In genomic region chr5:23571059-23571458, GRCh38 we compare ENCODE assay signal across 27 cellular contexts.
"Had no signal": no experiment of that assay in that cellular context is flagged by ENCODE, and none has a peak within 500 bp of the region (broad histone marks: within the 10 kb centered on the region; RNA-seq: fewer than 3 reads in every experiment).

No MANE protein-coding gene starts in this region.

- H3K9me3 Mint-ChIP-seq: stimulated activated memory B cell treated with anti-CD40 and anti-IgM and Interleukin-4, amounts not matched to agents 10 μg/mL and 1 μg/mL and 100 μg/mL, for 72 hours; type B pancreatic cell had no signal

- H3K4me3 ChIP-seq: stomach, suprapubic skin, testis, thoracic aorta, thyroid gland, tibial artery, tibial nerve, transverse colon, upper lobe of left lung, upper lobe of right lung, uterus, vagina had no signal

- ATAC-seq: stimulated activated effector memory CD8-positive, alpha-beta T cell treated with anti-CD3 and anti-CD28 coated beads, Interleukin-12 subunit alpha, Interleukin-12 subunit beta, amount 100 ng/mL, for 72 hours; stimulated activated memory B cell treated with anti-CD40 and anti-IgM and Interleukin-4, amounts not matched to agents 10 μg/mL and 1 μg/mL and 100 μg/mL, for 72 hours; stimulated activated naive B cell treated with anti-CD40 and anti-IgM and Interleukin-4, amounts not matched to agents 10 μg/mL and 1 μg/mL and 100 μg/mL, for 72 hours; stimulated activated naive CD8-positive, alpha-beta T cell treated with anti-CD3 and anti-CD28 coated beads, Interleukin-15, Interleukin-2, amounts not matched to agents 100 U/mL and 50 U/mL, for 24 hours; upper lobe of right lung had no signal

- H3K27ac Mint-ChIP-seq: stimulated activated effector memory CD8-positive, alpha-beta T cell treated with anti-CD3 and anti-CD28 coated beads, Interleukin-12 subunit alpha, Interleukin-12 subunit beta, amount 100 ng/mL, for 72 hours; stimulated activated memory B cell treated with anti-CD40 and anti-IgM and Interleukin-4, amounts not matched to agents 10 μg/mL and 1 μg/mL and 100 μg/mL, for 72 hours; stimulated activated naive B cell treated with anti-CD40 and anti-IgM and Interleukin-4, amounts not matched to agents 10 μg/mL and 1 μg/mL and 100 μg/mL, for 72 hours; stimulated activated naive CD8-positive, alpha-beta T cell treated with anti-CD3 and anti-CD28 coated beads, Interleukin-15, Interleukin-2, amounts not matched to agents 100 ng/mL and 50 ng/mL, for 24 hours; type B pancreatic cell had no signal

- H3K27me3 ChIP-seq: stomach, suprapubic skin, testis, thyroid gland, tibial artery, tibial nerve, transverse colon, upper lobe of left lung, upper lobe of right lung, uterus, vagina had no signal

- H3K36me3 ChIP-seq: stomach, suprapubic skin, thoracic aorta, thyroid gland, tibial artery, tibial nerve, transverse colon, upper lobe of left lung, upper lobe of right lung, uterus, vagina had no signal

- H3K9me3 ChIP-seq: suprapubic skin, testis, thoracic aorta, thyroid gland, tibial artery, transverse colon, upper lobe of left lung, upper lobe of right lung, uterus, vagina had no signal

- H3K36me3 Mint-ChIP-seq: stimulated activated effector memory CD8-positive, alpha-beta T cell treated with anti-CD3 and anti-CD28 coated beads, Interleukin-12 subunit alpha, Interleukin-12 subunit beta, amount 100 ng/mL, for 72 hours; stimulated activated memory B cell treated with anti-CD40 and anti-IgM and Interleukin-4, amounts not matched to agents 10 μg/mL and 1 μg/mL and 100 μg/mL, for 72 hours; stimulated activated naive B cell treated with anti-CD40 and anti-IgM and Interleukin-4, amounts not matched to agents 10 μg/mL and 1 μg/mL and 100 μg/mL, for 72 hours; type B pancreatic cell had no signal

- DNase-seq: stimulated activated CD4-positive, alpha-beta T cell treated with anti-CD3 and anti-CD28 coated beads, Interleukin-2, amount 100 ng/mL, for 48 hours; stimulated activated CD4-positive, alpha-beta T cell treated with anti-CD3 and anti-CD28 coated beads, Interleukin-4, amount 100 ng/mL, for 1 hour; stimulated activated CD4-positive, alpha-beta T cell treated with anti-CD3 and anti-CD28 coated beads, Interleukin-4, amount 100 ng/mL, for 24 hours; stimulated activated CD4-positive, alpha-beta T cell treated with anti-CD3 and anti-CD28 coated beads, Interleukin-4, amount 100 ng/mL, for 4 hours; stimulated activated CD8-positive, alpha-beta memory T cell treated with anti-CD3 and anti-CD28 coated beads, Interleukin-4, amount 100 ng/mL, for 48 hours; stimulated activated naive B cell treated with anti-CD40 and anti-IgM and Interleukin-4, amounts not matched to agents 10 μg/mL and 1 μg/mL and 100 μg/mL, for 72 hours; stimulated activated naive CD4-positive, alpha-beta T cell; stimulated activated naive CD4-positive, alpha-beta T cell treated with Interleukin-2 at 50 U/mL for 16 hours; stimulated activated naive CD8-positive, alpha-beta T cell treated with anti-CD3 and anti-CD28 coated beads, Interleukin-15, Interleukin-2, amounts not matched to agents 100 U/mL and 50 U/mL, for 24 hours; stomach; substantia nigra; testis; thyroid gland; tibial artery; transverse colon; trophoblast cell; upper lobe of right lung; uterus had no signal

- H3K4me3 Mint-ChIP-seq: stimulated activated effector memory CD8-positive, alpha-beta T cell treated with anti-CD3 and anti-CD28 coated beads, Interleukin-12 subunit alpha, Interleukin-12 subunit beta, amount 100 ng/mL, for 72 hours; stimulated activated memory B cell treated with anti-CD40 and anti-IgM and Interleukin-4, amounts not matched to agents 10 μg/mL and 1 μg/mL and 100 μg/mL, for 72 hours; stimulated activated naive B cell treated with anti-CD40 and anti-IgM and Interleukin-4, amounts not matched to agents 10 μg/mL and 1 μg/mL and 100 μg/mL, for 72 hours; stimulated activated naive CD8-positive, alpha-beta T cell treated with anti-CD3 and anti-CD28 coated beads, Interleukin-15, Interleukin-2, amounts not matched to agents 100 ng/mL and 50 ng/mL, for 24 hours; type B pancreatic cell had no signal

- H3K27me3 Mint-ChIP-seq: stimulated activated memory B cell treated with anti-CD40 and anti-IgM and Interleukin-4, amounts not matched to agents 10 μg/mL and 1 μg/mL and 100 μg/mL, for 72 hours; stimulated activated naive B cell treated with anti-CD40 and anti-IgM and Interleukin-4, amounts not matched to agents 10 μg/mL and 1 μg/mL and 100 μg/mL, for 72 hours; stimulated activated naive CD8-positive, alpha-beta T cell treated with anti-CD3 and anti-CD28 coated beads, Interleukin-15, Interleukin-2, amounts not matched to agents 100 ng/mL and 50 ng/mL, for 24 hours; type B pancreatic cell had no signal

- H3K4me1 Mint-ChIP-seq: stimulated activated effector memory CD8-positive, alpha-beta T cell treated with anti-CD3 and anti-CD28 coated beads, Interleukin-12 subunit alpha, Interleukin-12 subunit beta, amount 100 ng/mL, for 72 hours; stimulated activated memory B cell treated with anti-CD40 and anti-IgM and Interleukin-4, amounts not matched to agents 10 μg/mL and 1 μg/mL and 100 μg/mL, for 72 hours; stimulated activated naive B cell treated with anti-CD40 and anti-IgM and Interleukin-4, amounts not matched to agents 10 μg/mL and 1 μg/mL and 100 μg/mL, for 72 hours had no signal

- H3K27ac ChIP-seq: stomach, suprapubic skin, testis, thoracic aorta, thyroid gland, tibial artery, tibial nerve, transverse colon, upper lobe of left lung, upper lobe of right lung, uterus, vagina had no signal

- H3K4me1 ChIP-seq: stomach, suprapubic skin, testis, thyroid gland, tibial artery, tibial nerve, transverse colon, upper lobe of left lung, upper lobe of right lung, uterus, vagina had no signal
